ENCODE assay signal across 9 cellular contexts in genomic region chr1:246110343-246111219, GRCh38.
DNase-seq lines count a peak whose midpoint lies in the region; ATAC-seq, FAIRE-seq and TF ChIP-seq lines count a peak whose summit lies in the region.
"Had no signal": no experiment of that assay in that cellular context is flagged by ENCODE, and none has a peak within 500 bp of the region (broad histone marks: within the 10 kb centered on the region; RNA-seq: fewer than 3 reads in every experiment).

No MANE protein-coding gene starts in this region.

- TF ChIP-seq CTCF in epithelial cell of esophagus (IDR thresholded peaks at IDR 0.05; ENCODE audit: insufficient read depth, low read depth, low read length, missing control alignments): no peak

- DNase-seq in HT1080 (ENCODE audit: low read depth) (peak; percentile 46), NCI-H69 (lab: John Stamatoyannopoulos, UW) (peak; percentile 95), epithelial cell of esophagus (ENCODE audit: low read depth) (peak; percentile 16), skeletal muscle cell (ENCODE audit: low read depth) (peak; percentile 48), frontal cortex (ENCODE audit: low spot score in 2 of 2) (no peak)
- DNase-seq in activated CD4-positive, alpha-beta T cell treated with anti-CD3 and anti-CD28 coated beads for 48 hours: no peak
- DNase-seq: esophagus squamous epithelium had no signal

- H3K4me3 ChIP-seq in epithelial cell of esophagus (ENCODE audit: low read length) (no peak overlapping the region), skeletal muscle cell (ENCODE audit: low read depth, low read length) (no peak overlapping the region)
- H3K4me3 ChIP-seq: esophagus squamous epithelium had no signal

- no peak for ATAC-seq in GM21737 (IDR thresholded peaks at IDR 0.05; ENCODE audit: unreplicated experiment)

- no peak for FAIRE-seq in frontal cortex (lab: Jason Lieb, UNC)
- FAIRE-seq: GM18507 had no signal

Comparison
In these comparisons a context has a peak if more than half of its experiments do, and no peak if none do; other contexts are left out.
1. DNase-seq: peak in HT1080 (single experiment), NCI-H69 (single experiment), epithelial cell of esophagus (single experiment) and skeletal muscle cell (single experiment); none in activated CD4-positive, alpha-beta T cell treated with anti-CD3 and anti-CD28 coated beads for 48 hours (single experiment) and frontal cortex (0 of 2).